ENCODE assay signal across 11 cellular contexts in the genomic region with DNA sequence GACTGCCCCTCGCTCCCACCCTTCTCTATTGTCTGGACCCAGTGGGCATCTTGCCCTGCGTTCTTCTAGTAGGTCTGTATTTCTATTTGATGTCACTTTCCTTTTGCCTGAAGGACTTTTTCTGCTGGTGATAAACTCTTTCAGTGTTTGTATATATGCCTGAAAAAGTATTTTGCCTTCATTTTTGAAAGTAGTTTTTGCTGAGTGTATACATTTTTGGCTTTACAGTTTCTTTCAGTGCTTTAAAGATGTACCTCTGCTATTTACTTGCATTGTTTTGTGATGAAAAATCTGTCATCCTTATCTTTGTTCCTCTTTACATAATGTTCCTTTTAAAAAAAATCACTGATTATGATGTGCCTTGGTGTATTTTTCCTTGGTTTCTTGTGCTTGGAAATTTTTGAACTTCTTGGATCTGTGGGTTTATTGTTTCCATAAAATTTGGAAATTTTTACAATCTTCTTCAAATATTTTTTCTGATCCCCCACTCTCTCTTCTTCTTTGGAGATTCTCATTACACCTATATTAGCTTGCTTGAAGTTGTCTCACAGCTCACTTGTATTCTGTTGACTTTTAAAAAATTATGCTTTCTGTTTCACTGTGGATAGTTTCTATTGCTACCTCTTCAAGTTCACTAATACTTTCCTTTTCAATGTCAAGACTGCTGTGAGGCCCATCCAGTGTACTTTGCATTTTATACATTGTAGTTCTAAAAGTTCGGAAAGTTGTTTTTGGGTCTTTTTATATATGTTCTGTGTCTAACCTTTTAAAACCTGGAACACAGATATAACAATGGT.
A peak's percentile ranks its signal among the peaks of the same experiment; 100 is the strongest.
DNase-seq lines count a peak whose midpoint lies in the region; ATAC-seq and TF ChIP-seq lines count a peak whose summit lies in the region.
"Had no signal": no experiment of that assay in that cellular context is flagged by ENCODE, and none has a peak within 500 bp of the region (broad histone marks: within the 10 kb centered on the region; RNA-seq: fewer than 3 reads in every experiment).

No MANE protein-coding gene starts in this region.

- H3K27ac Mint-ChIP-seq in activated naive CD4-positive, alpha-beta T cell treated with anti-CD3 and anti-CD28 coated beads, Interleukin-2, amount 10 ng/mL, durations not matched to agents 7 days and 5 days: peak overlapping the region; percentile 90
- peak overlapping the region; percentile 85 to 93 for H3K27ac Mint-ChIP-seq in stimulated activated naive CD8-positive, alpha-beta T cell treated with anti-CD3 and anti-CD28 coated beads, Interleukin-15, amount 100 ng/mL, for 72 hours

- intact Hi-C loops in upper lobe of right lung (cut with DNase I): no loop called here

- no peak for DNase-seq in activated naive CD4-positive, alpha-beta T cell treated with anti-CD3 and anti-CD28 coated beads, Interleukin-2, amount 10 ng/mL, durations not matched to agents 7 days and 5 days
- DNase-seq in activated naive CD4-positive, alpha-beta T cell (lab: John Stamatoyannopoulos, UW): no peak
- DNase-seq in RWPE2 (ENCODE audit: low spot score) (peak; percentile 37), upper lobe of right lung (no peak), NCI-H1436 treated with DMSO at 0.1 percent for 48 hours (lab: John Stamatoyannopoulos, UW) (no peak)
- DNase-seq in stimulated activated naive CD8-positive, alpha-beta T cell treated with anti-CD3 and anti-CD28 coated beads, Interleukin-15, amount 100 ng/mL, for 72 hours: no peak
- DNase-seq: NCI-H2029 treated with DMSO at 0.1 percent for 48 hours, nucleus accumbens had no signal

- H3K4me3 ChIP-seq in RWPE2 (ENCODE audit: severe bottlenecking) (no peak overlapping the region), upper lobe of right lung (no peak overlapping the region)
- H3K4me3 ChIP-seq: SJSA1 had no signal

- H3K27me3 ChIP-seq in RWPE2 (ENCODE audit: insufficient read depth, poor library complexity, severe bottlenecking) (no peaks in the 10 kb centered on the region), upper lobe of right lung (no peaks in the 10 kb centered on the region)
- H3K27me3 ChIP-seq: SJSA1 had no signal

- no peak for TF ChIP-seq CTCF in RWPE2 (IDR thresholded peaks at IDR 0.05; ENCODE audit: poor library complexity, severe bottlenecking)
- TF ChIP-seq CTCF in upper lobe of right lung (IDR thresholded peaks at IDR 0.05): no peak

- H3K4me1 Mint-ChIP-seq in activated naive CD4-positive, alpha-beta T cell treated with anti-CD3 and anti-CD28 coated beads, Interleukin-2, amount 10 ng/mL, durations not matched to agents 7 days and 5 days: peaks cover 85% of the 10 kb centered on the region
- H3K4me1 Mint-ChIP-seq in stimulated activated naive CD8-positive, alpha-beta T cell treated with anti-CD3 and anti-CD28 coated beads, Interleukin-15, amount 100 ng/mL, for 72 hours: peaks cover 92% of the 10 kb centered on the region

- H3K4me3 Mint-ChIP-seq in activated naive CD4-positive, alpha-beta T cell treated with anti-CD3 and anti-CD28 coated beads, Interleukin-2, amount 10 ng/mL, durations not matched to agents 7 days and 5 days: no peak overlapping the region
- H3K4me3 Mint-ChIP-seq in stimulated activated naive CD8-positive, alpha-beta T cell treated with anti-CD3 and anti-CD28 coated beads, Interleukin-15, amount 100 ng/mL, for 72 hours: peak overlapping the region; percentile 48 to 67

- peaks cover 89% of the 10 kb centered on the region for H3K36me3 Mint-ChIP-seq in activated naive CD4-positive, alpha-beta T cell treated with anti-CD3 and anti-CD28 coated beads, Interleukin-2, amount 10 ng/mL, durations not matched to agents 7 days and 5 days

- H3K36me3 ChIP-seq in RWPE2 (ENCODE audit: low read depth) (peaks cover 100% of the 10 kb centered on the region), upper lobe of right lung (peaks cover 100% of the 10 kb centered on the region)

- H3K9me3 ChIP-seq in RWPE2 (ENCODE audit: severe bottlenecking) (no peaks in the 10 kb centered on the region), upper lobe of right lung (no peaks in the 10 kb centered on the region)
- H3K9me3 ChIP-seq: SJSA1 had no signal

- H3K27ac ChIP-seq in RWPE2 (ENCODE audit: poor library complexity, severe bottlenecking) (no peak overlapping the region), upper lobe of right lung (no peak overlapping the region)
- H3K27ac ChIP-seq: SJSA1 had no signal

- CTCF ChIA-PET in activated naive CD4-positive, alpha-beta T cell treated with anti-CD3 and anti-CD28 coated beads, Interleukin-2, amount 10 ng/mL, durations not matched to agents 7 days and 5 days (lab: Charles Lee): interaction anchor here (2.5 to 5.5 kb wide), 2 partner anchors 9 to 224 kb away, joined by 15 to 35 read pairs; no protein-coding TSS in a partner anchor

- ATAC-seq in HG02759 (IDR thresholded peaks at IDR 0.05; ENCODE audit: unreplicated experiment) (peak; percentile 64), RWPE2 (ENCODE audit: low read depth) (no peak), GM18520 (IDR thresholded peaks at IDR 0.05; ENCODE audit: unreplicated experiment) (no peak), upper lobe of right lung (no peak)
- peak; percentile 52 for ATAC-seq in stimulated activated naive CD8-positive, alpha-beta T cell treated with anti-CD3 and anti-CD28 coated beads, Interleukin-15, amount 100 ng/mL, for 72 hours

- H3K27me3 Mint-ChIP-seq in activated naive CD4-positive, alpha-beta T cell treated with anti-CD3 and anti-CD28 coated beads, Interleukin-2, amount 10 ng/mL, durations not matched to agents 7 days and 5 days: no peaks in the 10 kb centered on the region
- no peaks in the 10 kb centered on the region for H3K27me3 Mint-ChIP-seq in stimulated activated naive CD8-positive, alpha-beta T cell treated with anti-CD3 and anti-CD28 coated beads, Interleukin-15, amount 100 ng/mL, for 72 hours

- H3K4me1 ChIP-seq in RWPE2 (ENCODE audit: insufficient read depth, poor library complexity, severe bottlenecking) (no peaks in the 10 kb centered on the region), upper lobe of right lung (peaks cover 8% of the 10 kb centered on the region)
- H3K4me1 ChIP-seq: SJSA1 had no signal

- H3K9me3 Mint-ChIP-seq in activated naive CD4-positive, alpha-beta T cell treated with anti-CD3 and anti-CD28 coated beads, Interleukin-2, amount 10 ng/mL, durations not matched to agents 7 days and 5 days: no peaks in the 10 kb centered on the region
- no peaks in the 10 kb centered on the region for H3K9me3 Mint-ChIP-seq in stimulated activated naive CD8-positive, alpha-beta T cell treated with anti-CD3 and anti-CD28 coated beads, Interleukin-15, amount 100 ng/mL, for 72 hours

Comparison
In these comparisons a context has a peak if more than half of its experiments do, and no peak if none do; other contexts are left out.
1. ATAC-seq: peak in HG02759 (single experiment) and stimulated activated naive CD8-positive, alpha-beta T cell treated with anti-CD3 and anti-CD28 coated beads, Interleukin-15, amount 100 ng/mL, for 72 hours (single experiment); none in RWPE2 (single experiment), GM18520 (single experiment) and upper lobe of right lung (single experiment).